20 cellular contexts compared by ENCODE assay signal in genomic region chr18:58975296-58975695, GRCh38.
DNase-seq lines count a peak whose midpoint lies in the region; ATAC-seq and TF ChIP-seq lines count a peak whose summit lies in the region.
"Had no signal": no experiment of that assay in that cellular context is flagged by ENCODE, and none has a peak within 500 bp of the region (broad histone marks: within the 10 kb centered on the region; RNA-seq: fewer than 3 reads in every experiment).

No MANE protein-coding gene starts in this region.

- 58% methylated on average over 11 of the region's 11 CpGs for WGBS in urinary bladder

- H3K27me3 ChIP-seq in breast epithelium = no peaks in the 10 kb centered on the region
- H3K27me3 ChIP-seq: foreskin keratinocyte had no signal

- DNase-seq in breast epithelium (ENCODE audit: low spot score in 2 of 2) (no peak), MCF 10A (ENCODE audit: unreplicated experiment) (no peak), mesothelial cell of epicardium (ENCODE audit: low spot score in 2 of 2, unreplicated experiment in 2 of 2) (peak in 1 of 2 experiments; percentile 3)
- DNase-seq: 8988T; activated CD8-positive, alpha-beta T cell treated with anti-CD3 and anti-CD28 coated beads, Interleukin-2, amount 10 ng/mL, durations not matched to agents 7 days and 5 days; CD8-positive, alpha-beta T cell; effector memory CD8-positive, alpha-beta T cell; foreskin keratinocyte; H7; immature natural killer cell; NCI-H2081 treated with DMSO at 0.1 percent for 48 hours; NCI-H774; SHP77 treated with DMSO at 0.1 percent for 48 hours; stimulated activated CD4-positive, alpha-beta T cell treated with anti-CD3 and anti-CD28 coated beads, Interleukin-2, amount 100 ng/mL, for 48 hours had no signal

- peak overlapping the region; percentile 38 for H3K27ac ChIP-seq in breast epithelium
- peak overlapping the region; percentile 87 for H3K27ac ChIP-seq in urinary bladder (ENCODE audit: low read depth)
- H3K27ac ChIP-seq: foreskin keratinocyte had no signal

- H3K27me3 Mint-ChIP-seq in MCF 10A (ENCODE audit: insufficient read depth, unreplicated experiment) (no peaks in the 10 kb centered on the region), mesothelial cell of epicardium (ENCODE audit: low read depth) (no peaks in the 10 kb centered on the region)
- H3K27me3 Mint-ChIP-seq in dendritic cell treated with granulocyte-macrophage colony-stimulating factor and Interleukin-4, amounts not matched to agents 40 ng/mL and 50 ng/mL, for 4 days = no peaks in the 10 kb centered on the region

- no peak for TF ChIP-seq POLR2A in breast epithelium (IDR thresholded peaks at IDR 0.05)

- intact Hi-C loops in breast epithelium (cut with DNase I; ENCODE audit: low total_unique reads) = no loop called here
- intact Hi-C loops in MCF 10A (cut with micrococcal nuclease) = no loop called here
- intact Hi-C loops in dendritic cell treated with granulocyte-macrophage colony-stimulating factor and Interleukin-4, amounts not matched to agents 40 ng/mL and 50 ng/mL, for 4 days (cut with micrococcal nuclease) = no loop called here

- no peaks in the 10 kb centered on the region for H3K9me3 ChIP-seq in breast epithelium

- no TSS peak for BruUV-seq in MCF 10A (replicated peaks; lab: Mats Ljungman, UMichigan)

- no peaks in the 10 kb centered on the region for H3K36me3 ChIP-seq in breast epithelium
- no peaks in the 10 kb centered on the region for H3K36me3 ChIP-seq in urinary bladder (ENCODE audit: insufficient read depth)

- no peaks in the 10 kb centered on the region for H3K4me1 ChIP-seq in breast epithelium
- H3K4me1 ChIP-seq in urinary bladder (ENCODE audit: insufficient read depth) = no peaks in the 10 kb centered on the region
- H3K4me1 ChIP-seq: foreskin keratinocyte had no signal

- H3K36me3 Mint-ChIP-seq in MCF 10A (ENCODE audit: insufficient read depth, unreplicated experiment) = peaks cover 3% of the 10 kb centered on the region
- peaks cover 9% of the 10 kb centered on the region for H3K36me3 Mint-ChIP-seq in dendritic cell treated with granulocyte-macrophage colony-stimulating factor and Interleukin-4, amounts not matched to agents 40 ng/mL and 50 ng/mL, for 4 days (ENCODE audit: low read depth)
- H3K36me3 Mint-ChIP-seq in mesothelial cell of epicardium = peaks cover 27% of the 10 kb centered on the region
- H3K36me3 Mint-ChIP-seq: CD8-positive, alpha-beta T cell had no signal

- H3K4me1 Mint-ChIP-seq in MCF 10A (ENCODE audit: insufficient read depth, unreplicated experiment) (no peaks in the 10 kb centered on the region), mesothelial cell of epicardium (peaks cover 6% of the 10 kb centered on the region)
- peaks cover 6% of the 10 kb centered on the region for H3K4me1 Mint-ChIP-seq in dendritic cell treated with granulocyte-macrophage colony-stimulating factor and Interleukin-4, amounts not matched to agents 40 ng/mL and 50 ng/mL, for 4 days (ENCODE audit: low read depth)
- H3K4me1 Mint-ChIP-seq: activated T-helper 17 cell treated with anti-CD3 and anti-CD28 coated beads, Interleukin-2, amount 50 U/mL, for 72 hours had no signal

- no peak for TF ChIP-seq CTCF in breast epithelium (IDR thresholded peaks at IDR 0.05)
- no peak for TF ChIP-seq CTCF in MCF 10A (IDR thresholded peaks at IDR 0.05; ENCODE audit: unreplicated experiment)
- no peak for TF ChIP-seq CTCF in mesothelial cell of epicardium (IDR thresholded peaks at IDR 0.05; ENCODE audit: unreplicated experiment)

- no peak for ATAC-seq in GM18858 (IDR thresholded peaks at IDR 0.05; ENCODE audit: unreplicated experiment)
- no peak for ATAC-seq in HG02970 (IDR thresholded peaks at IDR 0.05; ENCODE audit: low FRiP score, unreplicated experiment)
- ATAC-seq in GM19467 (IDR thresholded peaks at IDR 0.05; ENCODE audit: unreplicated experiment) = no peak
- ATAC-seq: activated CD8-positive, alpha-beta T cell treated with anti-CD3 and anti-CD28 coated beads, Interleukin-2, amount 10 ng/mL, durations not matched to agents 7 days and 5 days; activated T-helper 17 cell treated with anti-CD3 and anti-CD28 coated beads, Interleukin-2, amount 50 U/mL, for 72 hours; CD8-positive, alpha-beta T cell; effector memory CD8-positive, alpha-beta T cell; foreskin keratinocyte had no signal

- POLR2A ChIA-PET in MCF 10A (lab: Yijun Ruan, JAX) = interaction anchor here (1.1 kb wide), 1 partner anchor 95 kb away, joined by 3 read pairs; no protein-coding TSS in a partner anchor

- H3K4me3 Mint-ChIP-seq in MCF 10A (ENCODE audit: unreplicated experiment) (no peak overlapping the region), mesothelial cell of epicardium (no peak overlapping the region)
- peak overlapping the region; percentile 30 for H3K4me3 Mint-ChIP-seq in dendritic cell treated with granulocyte-macrophage colony-stimulating factor and Interleukin-4, amounts not matched to agents 40 ng/mL and 50 ng/mL, for 4 days
- H3K4me3 Mint-ChIP-seq: activated CD8-positive, alpha-beta T cell treated with anti-CD3 and anti-CD28 coated beads, Interleukin-2, amount 10 ng/mL, durations not matched to agents 7 days and 5 days; activated T-helper 17 cell treated with anti-CD3 and anti-CD28 coated beads, Interleukin-2, amount 50 U/mL, for 72 hours; CD8-positive, alpha-beta T cell; effector memory CD8-positive, alpha-beta T cell; immature natural killer cell had no signal

- no peak overlapping the region for H3K27ac Mint-ChIP-seq in MCF 10A (ENCODE audit: low read depth, unreplicated experiment)
- no peak overlapping the region for H3K27ac Mint-ChIP-seq in dendritic cell treated with granulocyte-macrophage colony-stimulating factor and Interleukin-4, amounts not matched to agents 40 ng/mL and 50 ng/mL, for 4 days
- peak overlapping the region; percentile 27 for H3K27ac Mint-ChIP-seq in mesothelial cell of epicardium
- H3K27ac Mint-ChIP-seq: activated CD8-positive, alpha-beta T cell treated with anti-CD3 and anti-CD28 coated beads, Interleukin-2, amount 10 ng/mL, durations not matched to agents 7 days and 5 days; activated T-helper 17 cell treated with anti-CD3 and anti-CD28 coated beads, Interleukin-2, amount 50 U/mL, for 72 hours; CD8-positive, alpha-beta T cell; effector memory CD8-positive, alpha-beta T cell; immature natural killer cell had no signal

- no peak overlapping the region for H3K4me3 ChIP-seq in breast epithelium
- H3K4me3 ChIP-seq in urinary bladder (ENCODE audit: low read depth, low read length) = no peak overlapping the region

- CTCF ChIA-PET in MCF 10A (lab: Yijun Ruan, JAX) = interaction anchor here (0.6 kb wide), 1 partner anchor 333 kb away, joined by 3 read pairs; no protein-coding TSS in a partner anchor

- H3K9me3 Mint-ChIP-seq in MCF 10A (ENCODE audit: unreplicated experiment) (no peaks in the 10 kb centered on the region), mesothelial cell of epicardium (no peaks in the 10 kb centered on the region)
- H3K9me3 Mint-ChIP-seq in dendritic cell treated with granulocyte-macrophage colony-stimulating factor and Interleukin-4, amounts not matched to agents 40 ng/mL and 50 ng/mL, for 4 days = no peaks in the 10 kb centered on the region
- H3K9me3 Mint-ChIP-seq: activated T-helper 17 cell treated with anti-CD3 and anti-CD28 coated beads, Interleukin-2, amount 50 U/mL, for 72 hours; CD8-positive, alpha-beta T cell; effector memory CD8-positive, alpha-beta T cell; immature natural killer cell had no signal
